Comparison of ENCODE assay signal across 11 cellular contexts in genomic region chr2:224925822-224926124, GRCh38.
DNase-seq lines count a peak whose midpoint lies in the region; FAIRE-seq and TF ChIP-seq lines count a peak whose summit lies in the region.
"Had no signal": no experiment of that assay in that cellular context is flagged by ENCODE, and none has a peak within 500 bp of the region (broad histone marks: within the 10 kb centered on the region; RNA-seq: fewer than 3 reads in every experiment).

No MANE protein-coding gene starts in this region.

- POLR2A ChIA-PET in MCF 10A (lab: Yijun Ruan, JAX): interaction anchor here (1.4 kb wide), 1 partner anchor 16 kb away, joined by 8 read pairs; no protein-coding TSS in a partner anchor

- peak overlapping the region; percentile 72 to 77 for H3K27ac ChIP-seq in breast epithelium
- H3K27ac ChIP-seq in esophagus (ENCODE audit: low read depth in 2 of 2, low read length in 1 of 2): peak overlapping the region; percentile 42 to 45
- peak overlapping the region; percentile 4 for H3K27ac ChIP-seq in vagina
- H3K27ac ChIP-seq: C4-2B had no signal

- intact Hi-C loops in breast epithelium (cut with DNase I; ENCODE audit: low total_unique reads): no loop called here
- intact Hi-C loops in MCF 10A (cut with micrococcal nuclease): no loop called here
- intact Hi-C loops in vagina (cut with DNase I): no loop called here

- DNase-seq in breast epithelium (ENCODE audit: low spot score in 2 of 2) (no peak), MCF 10A (ENCODE audit: unreplicated experiment) (no peak), LHCN-M2 (ENCODE audit: low read depth) (peak; percentile 63), vagina (ENCODE audit: extremely low spot score in 2 of 2) (no peak), cerebellum (ENCODE audit: low spot score) (no peak), NCI-H446 treated with DMSO at 0.1 percent for 48 hours (lab: John Stamatoyannopoulos, UW) (no peak), HTR-8/SVneo (ENCODE audit: insufficient read length, low spot score) (no peak)
- DNase-seq: activated CD4-positive, alpha-beta T cell treated with anti-CD3 and anti-CD28 coated beads, Interleukin-2, amount 50 U/mL, for 4 hours; retina had no signal

- no peak overlapping the region for H3K4me3 ChIP-seq in breast epithelium
- H3K4me3 ChIP-seq in esophagus (ENCODE audit: low read depth in 1 of 2, low read length in 2 of 2): no peak overlapping the region
- no peak overlapping the region for H3K4me3 ChIP-seq in vagina

- H3K36me3 Mint-ChIP-seq in MCF 10A (ENCODE audit: insufficient read depth, unreplicated experiment): peaks cover 10% of the 10 kb centered on the region

- H3K27ac Mint-ChIP-seq in MCF 10A (ENCODE audit: low read depth, unreplicated experiment): no peak overlapping the region

- TF ChIP-seq CTCF in breast epithelium (IDR thresholded peaks at IDR 0.05) (no peak), MCF 10A (IDR thresholded peaks at IDR 0.05; ENCODE audit: unreplicated experiment) (no peak), vagina (IDR thresholded peaks at IDR 0.05) (no peak)

- H3K9me3 ChIP-seq in breast epithelium (no peaks in the 10 kb centered on the region), esophagus (ENCODE audit: control insufficient read depth in 2 of 2, insufficient read depth in 1 of 2, low read depth in 1 of 2, low read length in 1 of 2) (no peaks in the 10 kb centered on the region), vagina (no peaks in the 10 kb centered on the region)

- no peaks in the 10 kb centered on the region for H3K9me3 Mint-ChIP-seq in MCF 10A (ENCODE audit: unreplicated experiment)

- H3K4me1 ChIP-seq in breast epithelium (no peaks in the 10 kb centered on the region), esophagus (ENCODE audit: control insufficient read depth in 2 of 2, insufficient read depth in 2 of 2, low read length in 1 of 2) (no peaks in the 10 kb centered on the region), vagina (peaks cover 40% of the 10 kb centered on the region)

- H3K4me3 Mint-ChIP-seq in MCF 10A (ENCODE audit: unreplicated experiment): no peak overlapping the region

- peaks cover 9% of the 10 kb centered on the region for H3K4me1 Mint-ChIP-seq in MCF 10A (ENCODE audit: insufficient read depth, unreplicated experiment)

- no peaks in the 10 kb centered on the region for H3K36me3 ChIP-seq in breast epithelium
- H3K36me3 ChIP-seq in esophagus (ENCODE audit: control insufficient read depth in 2 of 2, insufficient read depth in 2 of 2, low read length in 1 of 2): no peaks in the 10 kb centered on the region
- H3K36me3 ChIP-seq in vagina: no peaks in the 10 kb centered on the region

- TF ChIP-seq POLR2A in breast epithelium (IDR thresholded peaks at IDR 0.05) (no peak), vagina (IDR thresholded peaks at IDR 0.05) (no peak)

- no peaks in the 10 kb centered on the region for H3K27me3 Mint-ChIP-seq in MCF 10A (ENCODE audit: insufficient read depth, unreplicated experiment)

- no peaks in the 10 kb centered on the region for H3K27me3 ChIP-seq in breast epithelium
- H3K27me3 ChIP-seq in esophagus (ENCODE audit: control insufficient read depth in 1 of 2, insufficient read depth in 2 of 2, low read length in 2 of 2): no peaks in the 10 kb centered on the region
- H3K27me3 ChIP-seq in vagina: no peaks in the 10 kb centered on the region

- BruUV-seq in MCF 10A (replicated peaks; lab: Mats Ljungman, UMichigan): no TSS peak

- CTCF ChIA-PET in MCF 10A (lab: Yijun Ruan, JAX): interaction anchor here (0.6 to 0.8 kb wide), 2 partner anchors 112 to 744 kb away, joined by 3 to 4 read pairs; no protein-coding TSS in a partner anchor

- FAIRE-seq in HTR-8/SVneo (lab: Jason Lieb, UNC): no peak

Comparison
In these comparisons a context has a peak if more than half of its experiments do, and no peak if none do; other contexts are left out.
1. H3K27ac ChIP-seq: peak in every context shown above with its lines; median percentile 74 in breast epithelium; 44 in esophagus; 4 in vagina.